ENCODE assay signal across 9 cellular contexts in genomic region chr2:181465686-181466375, GRCh38. TPM values are rescaled to one million over a fixed set of nuclear protein-coding genes. Genes with fewer than 3 reads are reported as not detected.
DNase-seq lines count a peak whose midpoint lies in the region; ATAC-seq and TF ChIP-seq lines count a peak whose summit lies in the region.
"Had no signal": no experiment of that assay in that cellular context is flagged by ENCODE, and none has a peak within 500 bp of the region (broad histone marks: within the 10 kb centered on the region; RNA-seq: fewer than 3 reads in every experiment).

No MANE protein-coding gene starts in this region.

- peak overlapping the region; percentile 34 for H3K27ac Mint-ChIP-seq in activated CD4-positive, alpha-beta T cell treated with anti-CD3 and anti-CD28 coated beads, Interleukin-2, amount 10 ng/mL, durations not matched to agents 24 days and 14 days

- no peak for DNase-seq in activated CD4-positive, alpha-beta T cell treated with anti-CD3 and anti-CD28 coated beads, Interleukin-2, amount 10 ng/mL, durations not matched to agents 24 days and 14 days
- no peak for DNase-seq in activated CD4-positive, alpha-beta T cell treated with anti-CD3 and anti-CD28 coated beads for 1 hour
- DNase-seq in M059J (ENCODE audit: low read depth) (peak; percentile 59), astrocyte of the spinal cord (ENCODE audit: low read depth, low spot score) (peak; percentile 62), retinal pigment epithelial cell (ENCODE audit: low read depth) (peak; percentile 40), kidney tubule cell (ENCODE audit: low spot score) (no peak), NCI-H2227 treated with DMSO at 0.1 percent for 48 hours (lab: John Stamatoyannopoulos, UW) (no peak)
- DNase-seq: GOT3 had no signal

- TF ChIP-seq CTCF in astrocyte of the spinal cord (IDR thresholded peaks at IDR 0.05; ENCODE audit: low read depth, low read length) (no peak), retinal pigment epithelial cell (conservative IDR thresholded peaks at IDR 0.05; ENCODE audit: low read depth, low read length) (no peak)

- no peak overlapping the region for H3K4me3 ChIP-seq in astrocyte of the spinal cord (ENCODE audit: low read depth, low read length)
- H3K4me3 ChIP-seq in retinal pigment epithelial cell (ENCODE audit: low read length): no peak overlapping the region

- H3K36me3 Mint-ChIP-seq in activated CD4-positive, alpha-beta T cell treated with anti-CD3 and anti-CD28 coated beads, Interleukin-2, amount 10 ng/mL, durations not matched to agents 24 days and 14 days (ENCODE audit: low read depth): peaks cover 53% of the 10 kb centered on the region

- ATAC-seq in GM18498 (IDR thresholded peaks at IDR 0.05; ENCODE audit: unreplicated experiment): no peak

- in situ Hi-C loops in astrocyte of the spinal cord (cut with HindIII; ENCODE audit: low sequenced_read_pairs): no loop called here

- H3K4me1 Mint-ChIP-seq in activated CD4-positive, alpha-beta T cell treated with anti-CD3 and anti-CD28 coated beads, Interleukin-2, amount 10 ng/mL, durations not matched to agents 24 days and 14 days: peaks cover 67% of the 10 kb centered on the region

- H3K27me3 Mint-ChIP-seq in activated CD4-positive, alpha-beta T cell treated with anti-CD3 and anti-CD28 coated beads, Interleukin-2, amount 10 ng/mL, durations not matched to agents 24 days and 14 days: no peaks in the 10 kb centered on the region

- peak overlapping the region; percentile 46 for H3K4me3 Mint-ChIP-seq in activated CD4-positive, alpha-beta T cell treated with anti-CD3 and anti-CD28 coated beads, Interleukin-2, amount 10 ng/mL, durations not matched to agents 24 days and 14 days

- intact Hi-C loops in activated CD4-positive, alpha-beta T cell treated with anti-CD3 and anti-CD28 coated beads, Interleukin-2, amount 10 ng/mL, durations not matched to agents 24 days and 14 days (cut with micrococcal nuclease): loop anchor here (1.0 kb wide), 2 partner anchors 8 to 362 kb away; no protein-coding TSS in a partner anchor

- peaks cover 3% of the 10 kb centered on the region for H3K9me3 Mint-ChIP-seq in activated CD4-positive, alpha-beta T cell treated with anti-CD3 and anti-CD28 coated beads, Interleukin-2, amount 10 ng/mL, durations not matched to agents 24 days and 14 days

RNA-seq across cellular contexts. Expression of gene ITGA4, which starts 8.6 kb away (rescaled TPM):
- 106 and 109 TPM in 2 replicates for total RNA-seq in activated CD4-positive, alpha-beta T cell treated with anti-CD3 and anti-CD28 coated beads, Interleukin-2, amount 10 ng/mL, durations not matched to agents 24 days and 14 days
- total RNA-seq in M059J (2014; rRNA removed; shearing (Covaris generic)): 38.2 and 47.6 TPM in 2 replicates

Comparison
In these comparisons a context has a peak if more than half of its experiments do, and no peak if none do; other contexts are left out.
1. DNase-seq: peak in M059J (single experiment), astrocyte of the spinal cord (single experiment) and retinal pigment epithelial cell (single experiment); none in activated CD4-positive, alpha-beta T cell treated with anti-CD3 and anti-CD28 coated beads, Interleukin-2, amount 10 ng/mL, durations not matched to agents 24 days and 14 days (single experiment), activated CD4-positive, alpha-beta T cell treated with anti-CD3 and anti-CD28 coated beads for 1 hour (single experiment), kidney tubule cell (single experiment) and NCI-H2227 treated with DMSO at 0.1 percent for 48 hours (single experiment).